In genomic region chr11:60915250-60915914, GRCh38 we compare ENCODE assay signal across 9 cellular contexts. TPM values are rescaled to one million over a fixed set of nuclear protein-coding genes. Genes with fewer than 3 reads are reported as not detected.
DNase-seq lines count a peak whose midpoint lies in the region; ATAC-seq and TF ChIP-seq lines count a peak whose summit lies in the region.
"Had no signal": no experiment of that assay in that cellular context is flagged by ENCODE, and none has a peak within 500 bp of the region (broad histone marks: within the 10 kb centered on the region; RNA-seq: fewer than 3 reads in every experiment).

No MANE protein-coding gene starts in this region.

- H3K4me3 ChIP-seq in BE2C (ENCODE audit: low read depth, low read length) = peak overlapping the region; percentile 76
- peak overlapping the region; percentile 68 for H3K4me3 ChIP-seq in skeletal muscle satellite cell (ENCODE audit: low read length)

- H3K36me3 ChIP-seq in BE2C (no peaks in the 10 kb centered on the region), skeletal muscle satellite cell (ENCODE audit: insufficient read depth, low read length) (peaks cover 1% of the 10 kb centered on the region)

- no peak for DNase-seq in BE2C
- peak; percentile 35 to 87 (median 54) for DNase-seq in T-helper 1 cell
- DNase-seq in amniotic stem cell (lab: John Stamatoyannopoulos, UW) = peak; percentile 77
- peak in 28 of 51 donors; percentile 15 to 73 (median 42) for DNase-seq in hypothalamus (lab: John Stamatoyannopoulos, UW)
- no peak for DNase-seq in NCI-H1048 (lab: John Stamatoyannopoulos, UW)

- H3K9me3 ChIP-seq in BE2C (no peaks in the 10 kb centered on the region), skeletal muscle satellite cell (replicated peaks; ENCODE audit: low read length) (no peaks in the 10 kb centered on the region)

- H3K27me3 ChIP-seq in BE2C (no peaks in the 10 kb centered on the region), skeletal muscle satellite cell (ENCODE audit: control insufficient read depth, insufficient read depth, low read length) (peaks cover 11% of the 10 kb centered on the region)

- no peak; the same call in 1 of the 2 replicates for TF ChIP-seq CTCF in BE2C (IDR thresholded peaks at IDR 0.05; ENCODE audit: low read depth, low read length)

- peak overlapping the region; percentile 77 for H3K4me2 ChIP-seq in skeletal muscle satellite cell (ENCODE audit: low read length)

- peak overlapping the region; percentile 82 for H3K9ac ChIP-seq in skeletal muscle satellite cell (ENCODE audit: low read depth, low read length)

- H3K4me1 ChIP-seq in BE2C (peaks cover 3% of the 10 kb centered on the region; the same call in 1 of the 2 replicates), skeletal muscle satellite cell (ENCODE audit: control insufficient read depth, insufficient read depth, low read length) (peaks cover 20% of the 10 kb centered on the region)

- ATAC-seq in GM19043 (IDR thresholded peaks at IDR 0.05; ENCODE audit: low read depth, unreplicated experiment) (peak; percentile 51), HG03439 (IDR thresholded peaks at IDR 0.05; ENCODE audit: unreplicated experiment) (peak; percentile 45)

RNA-seq across cellular contexts. Expression of gene TMEM109, which starts 1.4 kb away (rescaled TPM):
- 44.4 TPM for polyA plus RNA-seq in BE2C (2012; ENCODE audit: insufficient read depth, insufficient read length, low read depth)
- 26.6 and 54.6 TPM in 2 replicates for total RNA-seq in skeletal muscle satellite cell (2012; rRNA removed)

RNA-seq across cellular contexts. Expression of gene TMEM132A, which starts 8.9 kb away (rescaled TPM):
- polyA plus RNA-seq in BE2C (2012; ENCODE audit: insufficient read depth, insufficient read length, low read depth) = 365 TPM
- total RNA-seq in skeletal muscle satellite cell (2012; rRNA removed) = 8.4 and 19.7 TPM in 2 replicates

RNA-seq across cellular contexts. Expression of gene PRPF19, which starts 9.0 kb away (rescaled TPM):
- polyA plus RNA-seq in BE2C (2012; ENCODE audit: insufficient read depth, insufficient read length, low read depth) = 213 TPM
- 60.1 and 74.9 TPM in 2 replicates for total RNA-seq in skeletal muscle satellite cell (2012; rRNA removed)

RNA-seq across cellular contexts. Expression of gene SLC15A3, which starts 36.6 kb away (rescaled TPM):
- polyA plus RNA-seq in BE2C (2012; ENCODE audit: insufficient read depth, insufficient read length, low read depth) = not detected
- 1.5 and 2.0 TPM in 2 replicates for total RNA-seq in skeletal muscle satellite cell (2012; rRNA removed)

RNA-seq across cellular contexts. Expression of gene ZP1, which starts 48.0 kb away (rescaled TPM):
- not detected for polyA plus RNA-seq in BE2C (2012; ENCODE audit: insufficient read depth, insufficient read length, low read depth)
- 0.76 and 3.7 TPM in 2 replicates for total RNA-seq in skeletal muscle satellite cell (2012; rRNA removed)
- total RNA-seq: T-helper 1 cell treated with Interleukin-12 subunit alpha and Interleukin-12 subunit beta and Interleukin-4 antibody, amounts not matched to agents 30 ng/mL and 1 ng/mL, for 36 hours had no signal

Comparison
In these comparisons a context has a peak if more than half of its experiments do, and no peak if none do; other contexts are left out.
1. DNase-seq: peak in T-helper 1 cell (5 of 5), amniotic stem cell (single experiment) and hypothalamus (28 of 51); none in BE2C (single experiment) and NCI-H1048 (single experiment).